24 cellular contexts compared by ENCODE assay signal in genomic region chr14:26594148-26594547, GRCh38. TPM values are rescaled to one million over a fixed set of nuclear protein-coding genes. Genes with fewer than 3 reads are reported as not detected.
DNase-seq lines count a peak whose midpoint lies in the region; ATAC-seq and TF ChIP-seq lines count a peak whose summit lies in the region.
"Had no signal": no experiment of that assay in that cellular context is flagged by ENCODE, and none has a peak within 500 bp of the region (broad histone marks: within the 10 kb centered on the region; RNA-seq: fewer than 3 reads in every experiment).

No MANE protein-coding gene starts in this region.

- H3K27me3 ChIP-seq in dorsolateral prefrontal cortex (no peaks in the 10 kb centered on the region), mesenchymal stem cell (ENCODE audit: control insufficient read depth in 1 of 2, insufficient read depth in 1 of 2, low read length in 2 of 2) (no peaks in the 10 kb centered on the region), suprapubic skin (peaks cover 24% of the 10 kb centered on the region), colonic mucosa (no peaks in the 10 kb centered on the region)
- H3K27me3 ChIP-seq: BLaER1, right atrium auricular region, upper lobe of left lung had no signal

- H2AFZ ChIP-seq in mesenchymal stem cell (ENCODE audit: low read depth, low read length), result no peak overlapping the region

- no peak overlapping the region for H3K4ac ChIP-seq in mesenchymal stem cell (ENCODE audit: low read depth in 1 of 2, low read length in 2 of 2)

- no peak for TF ChIP-seq EP300 in suprapubic skin (IDR thresholded peaks at IDR 0.05)

- H2BK15ac ChIP-seq in mesenchymal stem cell (ENCODE audit: low read depth, poor library complexity, severe bottlenecking), result no peak overlapping the region

- H3K14ac ChIP-seq in mesenchymal stem cell (ENCODE audit: low read length in 2 of 2), result no peak overlapping the region

- H2BK5ac ChIP-seq in mesenchymal stem cell (ENCODE audit: low read depth, low read length, poor library complexity, severe bottlenecking), result no peak overlapping the region

- no peak for ATAC-seq in GM18909 (IDR thresholded peaks at IDR 0.05; ENCODE audit: poor library complexity, unreplicated experiment)
- ATAC-seq in GM21526 (IDR thresholded peaks at IDR 0.05; ENCODE audit: low FRiP score, unreplicated experiment), result no peak
- ATAC-seq: activated CD4-positive, CD25-positive, alpha-beta regulatory T cell treated with anti-CD3 and anti-CD28 coated beads, Interleukin-2, amount 50 U/mL, for 24 hours; activated CD8-positive, alpha-beta T cell treated with anti-CD3 and anti-CD28 coated beads, Interleukin-2, amount 10 ng/mL, durations not matched to agents 7 days and 5 days had no signal

- no peak overlapping the region for H4K8ac ChIP-seq in mesenchymal stem cell (ENCODE audit: low read length)

- no peak for TF ChIP-seq POLR2A in suprapubic skin (IDR thresholded peaks at IDR 0.05)

- no peak overlapping the region for H4K91ac ChIP-seq in mesenchymal stem cell (ENCODE audit: low read length)

- H3K36me3 ChIP-seq in mesenchymal stem cell (ENCODE audit: control insufficient read depth in 1 of 2, insufficient read depth in 2 of 2, low read depth in 1 of 2, low read length in 2 of 2), result peaks cover 0 to 19% of the 10 kb centered on the region in 2 experiments
- H3K36me3 ChIP-seq in suprapubic skin, result no peaks in the 10 kb centered on the region
- H3K36me3 ChIP-seq in colonic mucosa, result no peaks in the 10 kb centered on the region
- H3K36me3 ChIP-seq: BLaER1, right atrium auricular region, upper lobe of left lung had no signal

- H2BK120ac ChIP-seq in mesenchymal stem cell (ENCODE audit: low read depth, low read length), result no peak overlapping the region

- WGBS in mesenchymal stem cell, result no CpG with 5 or more reads among the region's 2 CpGs
- 42% methylated on average over 2 of the region's 2 CpGs for WGBS in suprapubic skin

- H3K9me3 ChIP-seq in mesenchymal stem cell (ENCODE audit: control insufficient read depth, low read length), result no peaks in the 10 kb centered on the region
- H3K9me3 ChIP-seq in suprapubic skin, result no peaks in the 10 kb centered on the region
- H3K9me3 ChIP-seq in colonic mucosa, result no peaks in the 10 kb centered on the region
- H3K9me3 ChIP-seq: right atrium auricular region, upper lobe of left lung had no signal

- H3K4me3 ChIP-seq in dorsolateral prefrontal cortex (peak overlapping the region; percentile 11 to 93 (median 79)), mesenchymal stem cell (ENCODE audit: insufficient read depth in 1 of 2, low read depth in 1 of 2, low read length in 2 of 2) (peak overlapping the region in 1 of 2 experiments; percentile 94), suprapubic skin (peak overlapping the region; percentile 19), colonic mucosa (no peak overlapping the region)
- H3K4me3 ChIP-seq: BLaER1, right atrium auricular region, upper lobe of left lung had no signal

- no peak overlapping the region for H2BK12ac ChIP-seq in mesenchymal stem cell (ENCODE audit: low read length in 2 of 2)

- H3K4me2 ChIP-seq in mesenchymal stem cell (ENCODE audit: low read length, poor library complexity, severe bottlenecking), result no peak overlapping the region
- H3K4me2 ChIP-seq: BLaER1 had no signal

- TF ChIP-seq CTCF in dorsolateral prefrontal cortex (IDR thresholded peaks at IDR 0.05 in 54 of 56, conservative IDR thresholded peaks at IDR 0.05 in 2 of 56; ENCODE audit: low read depth in 1 of 56, partially characterized antibody in 56 of 56), result no peak
- no peak for TF ChIP-seq CTCF in suprapubic skin (IDR thresholded peaks at IDR 0.05)
- TF ChIP-seq CTCF in colonic mucosa (IDR thresholded peaks at IDR 0.05), result no peak

- no peak overlapping the region for H3K23ac ChIP-seq in mesenchymal stem cell (ENCODE audit: low read length in 2 of 2)

- H2AK5ac ChIP-seq in mesenchymal stem cell (ENCODE audit: low read length, severe bottlenecking), result no peak overlapping the region

- peak; percentile 48 for DNase-seq in NCI-H1694 treated with DMSO at 0.1 percent for 48 hours (lab: John Stamatoyannopoulos, UW)
- DNase-seq in NCI-H1694 (lab: John Stamatoyannopoulos, UW), result no peak
- no peak for DNase-seq in dorsolateral prefrontal cortex
- DNase-seq in mesenchymal stem cell, result no peak
- DNase-seq in suprapubic skin (ENCODE audit: low spot score in 2 of 2), result no peak
- no peak for DNase-seq in colonic mucosa
- DNase-seq: activated CD8-positive, alpha-beta T cell treated with anti-CD3 and anti-CD28 coated beads, Interleukin-2, amount 10 ng/mL, durations not matched to agents 7 days and 5 days; activated naive CD4-positive, alpha-beta T cell treated with anti-CD3 and anti-CD28 coated beads, Interleukin-2, amount 10 ng/mL, durations not matched to agents 7 days and 5 days; activated T-cell treated with anti-CD3 and anti-CD28 coated beads, Interleukin-2, amount 50 U/mL, for 24 hours; aorta; HFFc6; IMR-90; NCI-H226; nucleus accumbens; stimulated activated CD4-positive, alpha-beta T cell treated with anti-CD3 and anti-CD28 coated beads, Interleukin-12 subunit alpha, Interleukin-12 subunit beta, amount 100 ng/mL, for 4 hours; T1000; upper lobe of left lung had no signal

- intact Hi-C loops in dorsolateral prefrontal cortex (cut with DNase I) (loop anchor here in 1 of 2 donors (10.0 kb wide), 1 partner anchor 199 kb away; no protein-coding TSS in a partner anchor), colonic mucosa (cut with DNase I) (no loop called here)

- H3K9ac ChIP-seq in mesenchymal stem cell (ENCODE audit: low read length) (peak overlapping the region; percentile 90), colonic mucosa (ENCODE audit: low read depth in 2 of 2, low read length in 2 of 2) (no peak overlapping the region)
- H3K9ac ChIP-seq: BLaER1 had no signal

- H3K18ac ChIP-seq in mesenchymal stem cell (ENCODE audit: low read depth in 1 of 2, low read length in 2 of 2), result no peak overlapping the region

- H3K4me1 ChIP-seq in mesenchymal stem cell (ENCODE audit: control insufficient read depth, insufficient read depth, low read depth, low read length) (no peaks in the 10 kb centered on the region), suprapubic skin (peaks cover 16% of the 10 kb centered on the region), colonic mucosa (no peaks in the 10 kb centered on the region)
- H3K4me1 ChIP-seq: BLaER1, right atrium auricular region had no signal

- H3K27ac ChIP-seq in dorsolateral prefrontal cortex (peak overlapping the region in 55 of 59 donors; percentile 3 to 99 (median 97)), mesenchymal stem cell (ENCODE audit: low read length, poor library complexity, severe bottlenecking) (no peak overlapping the region), suprapubic skin (no peak overlapping the region), colonic mucosa (no peak overlapping the region)
- H3K27ac ChIP-seq: BLaER1, HL-60, right atrium auricular region, upper lobe of left lung had no signal

- H3K79me1 ChIP-seq in mesenchymal stem cell (replicated peaks; ENCODE audit: low read length, poor library complexity, severe bottlenecking), result peaks cover 3% of the 10 kb centered on the region

RNA-seq across cellular contexts. Expression of gene NOVA1, which starts 3.7 kb away (rescaled TPM):
- total RNA-seq in dorsolateral prefrontal cortex (100 to 1,000 TPM in 106 of 120 experiments, 10 to 100 TPM in 14; 59.9 to 166 (median 119) TPM), suprapubic skin (10 to 100 TPM in 1 of 4 donors, 1 to 10 TPM in 3; 1.5 to 12.2 (median 4.8) TPM), colonic mucosa (1 to 10 TPM; 3.6 to 3.7 TPM)
- polyA plus RNA-seq in mesenchymal stem cell (2013, experiment 1 of 2), result 8.4 TPM
- polyA plus RNA-seq in mesenchymal stem cell (2013, experiment 2 of 2), result 8.1 TPM
- total RNA-seq: A172; activated CD8-positive, alpha-beta T cell treated with anti-CD3 and anti-CD28 coated beads, Interleukin-2, amount 10 ng/mL, durations not matched to agents 7 days and 5 days; HFFc6 had no signal

Comparison
In these comparisons a context has a peak if more than half of its experiments do, and no peak if none do; other contexts are left out.
1. H3K27ac ChIP-seq: peak in dorsolateral prefrontal cortex (55 of 59); none in mesenchymal stem cell (single experiment), suprapubic skin (single experiment) and colonic mucosa (single experiment).
2. RNA of gene NOVA1, which starts 3.7 kb away (total RNA-seq): 59.9 to 166 TPM in dorsolateral prefrontal cortex; 1.5 to 12.2 TPM in suprapubic skin and 3.6 to 3.7 TPM in colonic mucosa; every median in the first group is over 4 times any median in the second.